25 cellular contexts compared by ENCODE assay signal in genomic region chr11:36550385-36551115, GRCh38. TPM values are rescaled to one million over a fixed set of nuclear protein-coding genes. Genes with fewer than 3 reads are reported as not detected.
A peak's percentile ranks its signal among the peaks of the same experiment; 100 is the strongest.
DNase-seq lines count a peak whose midpoint lies in the region; ATAC-seq, FAIRE-seq and TF ChIP-seq lines count a peak whose summit lies in the region.
"Had no signal": no experiment of that assay in that cellular context is flagged by ENCODE, and none has a peak within 500 bp of the region (broad histone marks: within the 10 kb centered on the region; RNA-seq: fewer than 3 reads in every experiment).

No MANE protein-coding gene starts in this region.

- peak overlapping the region in 5 of 8 donors; percentile 11 to 94 (median 63) for H3K27ac Mint-ChIP-seq in CD8-positive, alpha-beta memory T cell
- peak overlapping the region; percentile 30 to 56 for H3K27ac Mint-ChIP-seq in natural killer cell treated with Interleukin-12 subunit alpha and Interleukin-12 subunit beta and Interleukin-15 and Interleukin-18, amount 100 ng/mL, for 72 hours
- H3K27ac Mint-ChIP-seq: CD4-positive, CD25-positive, alpha-beta regulatory T cell; H9 had no signal

- H3K9ac ChIP-seq in K562 (ENCODE audit: insufficient read depth in 1 of 2, low read depth in 2 of 2, low read length in 2 of 2): no peak overlapping the region

- TF ChIP-seq CTCF in K562 (IDR thresholded peaks at IDR 0.05 in 2 of 3, conservative IDR thresholded peaks at IDR 0.05 in 1 of 3; ENCODE audit: insufficient read depth in 2 of 3, low read depth in 1 of 3, low read length in 3 of 3): no peak
- TF ChIP-seq CTCF in lower leg skin (IDR thresholded peaks at IDR 0.05): no peak

- peak overlapping the region in 3 of 7 donors; percentile 23 to 66 (median 50) for H3K4me3 Mint-ChIP-seq in CD8-positive, alpha-beta memory T cell
- H3K4me3 Mint-ChIP-seq in natural killer cell treated with Interleukin-12 subunit alpha and Interleukin-12 subunit beta and Interleukin-15 and Interleukin-18, amount 100 ng/mL, for 72 hours: peak overlapping the region; percentile 28
- H3K4me3 Mint-ChIP-seq: CD4-positive, CD25-positive, alpha-beta regulatory T cell; H9 had no signal

- peaks cover 0 to 23% (median 2%) of the 10 kb centered on the region in 3 donors for H3K36me3 Mint-ChIP-seq in CD8-positive, alpha-beta memory T cell
- H3K36me3 Mint-ChIP-seq in natural killer cell treated with Interleukin-12 subunit alpha and Interleukin-12 subunit beta and Interleukin-15 and Interleukin-18, amount 100 ng/mL, for 72 hours: peaks cover 6% of the 10 kb centered on the region
- H3K36me3 Mint-ChIP-seq: CD4-positive, CD25-positive, alpha-beta regulatory T cell had no signal

- no peak for TF ChIP-seq POLR2A in K562 (conservative IDR thresholded peaks at IDR 0.05)
- no peak for TF ChIP-seq POLR2A in lower leg skin (IDR thresholded peaks at IDR 0.05)

- TF ChIP-seq RAD21 in K562 (CRISPR knock-in tag; conservative IDR thresholded peaks at IDR 0.05 in 1 of 2, IDR thresholded peaks at IDR 0.05 in 1 of 2): no peak

- no peak for DNase-seq in CD8-positive, alpha-beta memory T cell
- DNase-seq in COLO829 (ENCODE audit: low spot score) (peak; percentile 33), K562 (ENCODE audit: extremely low read depth in 1 of 4, low spot score in 3 of 4) (no peak), lower leg skin (ENCODE audit: low spot score in 2 of 2) (no peak), caudate nucleus (lab: John Stamatoyannopoulos, UW) (no peak)
- no peak for DNase-seq in natural killer cell treated with Interleukin-12 subunit alpha and Interleukin-12 subunit beta and Interleukin-15 and Interleukin-18, amount 100 ng/mL, for 72 hours (ENCODE audit: low spot score)
- DNase-seq: ACHN; BE2C; C1 segment of cervical spinal cord; CD4-positive, CD25-positive, alpha-beta regulatory T cell; DMS153; DMS79; GDM1; GOT3; H9; IMR-90; KBM-7 had no signal

- ATAC-seq in K562 (no peak), HG03442 (IDR thresholded peaks at IDR 0.05; ENCODE audit: unreplicated experiment) (no peak), GM21367 (IDR thresholded peaks at IDR 0.05; ENCODE audit: unreplicated experiment) (no peak)
- no peak for ATAC-seq in natural killer cell treated with Interleukin-12 subunit alpha and Interleukin-12 subunit beta and Interleukin-15 and Interleukin-18, amount 100 ng/mL, for 72 hours

- in situ Hi-C loops in K562 (cut with MboI): no loop called here

- H3K27ac ChIP-seq in CD8-positive, alpha-beta memory T cell (ENCODE audit: low read depth, low read length): no peak overlapping the region
- H3K27ac ChIP-seq in K562 (ENCODE audit: extremely low read depth, low read depth, low read length): no peak overlapping the region
- H3K27ac ChIP-seq in caudate nucleus (ENCODE audit: low read depth, low read length): no peak overlapping the region
- H3K27ac ChIP-seq: HL-60 had no signal

- no peaks in the 10 kb centered on the region for H3K9me1 ChIP-seq in K562 (ENCODE audit: control insufficient read depth, insufficient read depth, low read length)

- no peak for FAIRE-seq in K562 (lab: Jason Lieb, UNC)
- FAIRE-seq: A204.1, GM12892, GM18507 had no signal

- peaks cover 10 to 15% of the 10 kb centered on the region in 2 donors for H3K27me3 Mint-ChIP-seq in CD8-positive, alpha-beta memory T cell
- H3K27me3 Mint-ChIP-seq in natural killer cell treated with Interleukin-12 subunit alpha and Interleukin-12 subunit beta and Interleukin-15 and Interleukin-18, amount 100 ng/mL, for 72 hours: peaks cover 0 to 6% of the 10 kb centered on the region in 2 donors

- no peak for TF ChIP-seq EP300 in K562 (IDR thresholded peaks at IDR 0.05; ENCODE audit: low read length)

- peaks cover 0 to 5% (median 0%) of the 10 kb centered on the region in 5 donors for H3K9me3 Mint-ChIP-seq in CD8-positive, alpha-beta memory T cell
- H3K9me3 Mint-ChIP-seq in natural killer cell treated with Interleukin-12 subunit alpha and Interleukin-12 subunit beta and Interleukin-15 and Interleukin-18, amount 100 ng/mL, for 72 hours: peaks cover 4% of the 10 kb centered on the region
- H3K9me3 Mint-ChIP-seq: H9 had no signal

- H4K20me1 ChIP-seq in K562 (replicated peaks; ENCODE audit: control insufficient read depth, insufficient read depth, low read length): no peaks in the 10 kb centered on the region

- intact Hi-C loops in K562 (cut with micrococcal nuclease): no loop called here
- intact Hi-C loops in lower leg skin (cut with DNase I; ENCODE audit: low total_unique reads): no loop called here

- no peaks in the 10 kb centered on the region for H3K36me3 ChIP-seq in CD8-positive, alpha-beta memory T cell (ENCODE audit: insufficient read depth, low read length)
- H3K36me3 ChIP-seq in K562 (ENCODE audit: control insufficient read depth, insufficient read depth, low read length): no peaks in the 10 kb centered on the region
- H3K36me3 ChIP-seq: BE2C had no signal

- H3K27me3 ChIP-seq in CD8-positive, alpha-beta memory T cell (ENCODE audit: insufficient read depth, low read length, poor library complexity, severe bottlenecking): no peaks in the 10 kb centered on the region
- no peaks in the 10 kb centered on the region for H3K27me3 ChIP-seq in K562 (ENCODE audit: control insufficient read depth in 2 of 2, insufficient read depth in 2 of 2, low read length in 2 of 2)
- H3K27me3 ChIP-seq: BE2C had no signal

- CTCF ChIA-PET in CD8-positive, alpha-beta memory T cell (lab: Charles Lee): interaction anchor here (1.0 to 1.3 kb wide), 2 partner anchors 13 to 40 kb away, joined by 3 to 6 read pairs; partner anchors contain the start of gene TRAF6
- CTCF ChIA-PET in K562 (lab: Yijun Ruan, JAX; ENCODE audit: low intra/inter-chr PET ratio): no interaction called here

- no peak overlapping the region for H3K4me3 ChIP-seq in CD8-positive, alpha-beta memory T cell (ENCODE audit: low read length)
- H3K4me3 ChIP-seq in K562: no peak overlapping the region
- no peak overlapping the region for H3K4me3 ChIP-seq in lower leg skin (ENCODE audit: low read depth, poor library complexity, severe bottlenecking)

- no peak overlapping the region for H2AFZ ChIP-seq in K562 (ENCODE audit: low read depth, low read length)

- no peaks in the 10 kb centered on the region for H3K4me1 ChIP-seq in CD8-positive, alpha-beta memory T cell (ENCODE audit: insufficient read depth, low read length)
- H3K4me1 ChIP-seq in K562 (replicated peaks in 1 of 2; ENCODE audit: control insufficient read depth in 2 of 2, insufficient read depth in 2 of 2, low read length in 2 of 2): no peaks in the 10 kb centered on the region
- H3K4me1 ChIP-seq: BE2C had no signal

- H3K9me3 ChIP-seq in CD8-positive, alpha-beta memory T cell (ENCODE audit: low read length): no peaks in the 10 kb centered on the region
- no peaks in the 10 kb centered on the region for H3K9me3 ChIP-seq in K562 (replicated peaks; ENCODE audit: control insufficient read depth, insufficient read depth, low read depth, low read length)
- H3K9me3 ChIP-seq: BE2C had no signal

- 0% methylated on average over 1 of the region's 1 CpG for WGBS in K562 (ENCODE audit: insufficient coverage, low coverage, missing lambda C conversion rate)
- WGBS in lower leg skin, 2 donors: 24 to 33% methylated on average over 1 of the region's 1 CpG

- BruUV-seq in K562 (replicated peaks; lab: Mats Ljungman, UMichigan): no TSS peak

- H3K4me1 Mint-ChIP-seq in CD8-positive, alpha-beta memory T cell: peaks cover 15 to 24% (median 23%) of the 10 kb centered on the region in 3 donors
- peaks cover 23% of the 10 kb centered on the region in 2 donors for H3K4me1 Mint-ChIP-seq in natural killer cell treated with Interleukin-12 subunit alpha and Interleukin-12 subunit beta and Interleukin-15 and Interleukin-18, amount 100 ng/mL, for 72 hours (ENCODE audit: low read depth in 2 of 2)
- H3K4me1 Mint-ChIP-seq: CD4-positive, CD25-positive, alpha-beta regulatory T cell; H9 had no signal

- no peak overlapping the region for H3K4me2 ChIP-seq in K562 (ENCODE audit: insufficient read depth, low read length)

- POLR2A ChIA-PET in CD8-positive, alpha-beta memory T cell (lab: Charles Lee): no interaction called here
- POLR2A ChIA-PET in K562 (lab: Yijun Ruan, JAX): no interaction called here

- no peaks in the 10 kb centered on the region for H3K79me2 ChIP-seq in K562 (ENCODE audit: control insufficient read depth, insufficient read depth, low read length)

RNA-seq across cellular contexts. Expression of gene RAG1, which starts 17.3 kb away (rescaled TPM):
- total RNA-seq in CD8-positive, alpha-beta memory T cell: under 1 TPM; 0.27 to 0.44 TPM
- 0.35 TPM for polyA plus RNA-seq in CD8-positive, alpha-beta memory T cell
- 1.8 and 6.2 TPM in 2 replicates for total RNA-seq in K562 (2011; cell fraction: chromatin; rRNA removed; ENCODE audit: low replicate concordance)
- 0.83 and 2.0 TPM in 2 replicates for total RNA-seq in K562 (2011; cell fraction: nucleolus; rRNA removed)
- 2.6 and 6.9 TPM in 2 replicates for total RNA-seq in K562 (2011; cell fraction: nucleoplasm; rRNA removed)
- total RNA-seq in K562 (2014; rRNA removed): 1.8 and 2.0 TPM in 2 replicates
- 2.5 and 2.8 TPM in 2 replicates for total RNA-seq in K562 (2014; rRNA removed; fragmentation: Illumina TruSeq; extraction: Trizol)
- 1.5 and 1.7 TPM in 2 replicates for total RNA-seq in K562 (2015; rRNA removed; fragmentation: Illumina TruSeq; extraction: Trizol)
- total RNA-seq in K562 (2021): 1.6 and 2.1 TPM in 2 replicates
- polyA plus RNA-seq in K562 (2011; rRNA removed): 0.93 and 1.7 TPM in 2 replicates
- 0.27 and 0.40 TPM in 2 replicates for polyA plus RNA-seq in K562 (2011; cell fraction: cytosol; rRNA removed)
- polyA plus RNA-seq in K562 (2011; cell fraction: nucleus; rRNA removed): 1.9 and 2.4 TPM in 2 replicates
- 1.7 and 2.8 TPM in 2 replicates for polyA plus RNA-seq in K562 (2012)
- polyA plus RNA-seq in K562 (2014; fragmentation: Illumina TruSeq; extraction: Trizol): 2.0 and 2.2 TPM in 2 replicates
- polyA plus RNA-seq in K562 (2014; fragmentation: Nextera tagmentation; extraction: Ambion mirVana): under 1 TPM; 0.49 to 0.89 TPM
- polyA plus RNA-seq in K562 (2014; rRNA removed): 1.4 and 1.5 TPM in 2 replicates
- polyA minus RNA-seq in K562 (2011; rRNA and poly(A)+ RNA removed): 1.3 and 1.9 TPM in 2 replicates
- polyA minus RNA-seq in K562 (2011; cell fraction: cytosol; rRNA and poly(A)+ RNA removed): 1.3 TPM in 2 replicates
- 1.1 and 1.2 TPM in 2 replicates for polyA minus RNA-seq in K562 (2011; cell fraction: nucleus; rRNA and poly(A)+ RNA removed)
- total RNA-seq in natural killer cell treated with Interleukin-12 subunit alpha and Interleukin-12 subunit beta and Interleukin-15 and Interleukin-18, amount 100 ng/mL, for 72 hours: under 1 TPM; 0.25 to 0.55 TPM
- total RNA-seq in lower leg skin: under 1 TPM in 3 of 4 donors, not detected in 1; 0.17 to 0.45 (median 0.39) TPM

RNA-seq across cellular contexts. Expression of gene TRAF6, which starts 40.5 kb away (rescaled TPM):
- 10 to 100 TPM; 14.4 to 16.6 TPM for total RNA-seq in CD8-positive, alpha-beta memory T cell
- 12.7 TPM for polyA plus RNA-seq in CD8-positive, alpha-beta memory T cell
- total RNA-seq in K562 (2011; cell fraction: chromatin; rRNA removed; ENCODE audit: low replicate concordance): 12.5 and 26.3 TPM in 2 replicates
- 6.8 and 9.1 TPM in 2 replicates for total RNA-seq in K562 (2011; cell fraction: nucleolus; rRNA removed)
- 14.2 and 23.3 TPM in 2 replicates for total RNA-seq in K562 (2011; cell fraction: nucleoplasm; rRNA removed)
- total RNA-seq in K562 (2014; rRNA removed) (5.0 and 6.4 TPM in 2 replicates), K562 (2014; rRNA removed; fragmentation: Illumina TruSeq; extraction: Trizol) (8.2 and 11.6 TPM in 2 replicates), K562 (2015; rRNA removed; fragmentation: Illumina TruSeq; extraction: Trizol) (8.0 and 8.3 TPM in 2 replicates), K562 (2021) (9.2 and 10.0 TPM in 2 replicates), lower leg skin (10 to 100 TPM; 10.7 to 16.0 (median 13.3) TPM)
- polyA plus RNA-seq in K562 (2011; rRNA removed) (10.6 and 13.1 TPM in 2 replicates), K562 (2014; fragmentation: Illumina TruSeq; extraction: Trizol) (8.4 and 9.3 TPM in 2 replicates), K562 (2014; fragmentation: Nextera tagmentation; extraction: Ambion mirVana) (1 to 10 TPM; 2.0 to 4.2 TPM), K562 (2014; rRNA removed) (4.4 and 5.4 TPM in 2 replicates)
- 5.3 and 7.6 TPM in 2 replicates for polyA plus RNA-seq in K562 (2011; cell fraction: cytosol; rRNA removed)
- 16.0 and 17.9 TPM in 2 replicates for polyA plus RNA-seq in K562 (2011; cell fraction: nucleus; rRNA removed)
- polyA plus RNA-seq in K562 (2012): 5.4 and 6.9 TPM in 2 replicates
- polyA minus RNA-seq in K562 (2011; rRNA and poly(A)+ RNA removed): 16.6 and 17.1 TPM in 2 replicates
- polyA minus RNA-seq in K562 (2011; cell fraction: cytosol; rRNA and poly(A)+ RNA removed): 7.3 and 10.0 TPM in 2 replicates
- polyA minus RNA-seq in K562 (2011; cell fraction: nucleus; rRNA and poly(A)+ RNA removed): 8.8 and 16.6 TPM in 2 replicates
- total RNA-seq in natural killer cell treated with Interleukin-12 subunit alpha and Interleukin-12 subunit beta and Interleukin-15 and Interleukin-18, amount 100 ng/mL, for 72 hours: 10 to 100 TPM; 15.3 to 25.3 TPM

RNA-seq across cellular contexts. Expression of gene IFTAP, which starts 43.8 kb away (rescaled TPM):
- 1 to 10 TPM; 5.7 to 6.0 TPM for total RNA-seq in CD8-positive, alpha-beta memory T cell
- polyA plus RNA-seq in CD8-positive, alpha-beta memory T cell: 4.1 TPM
- 0.32 and 3.1 TPM in 2 replicates for total RNA-seq in K562 (2011; cell fraction: chromatin; rRNA removed; ENCODE audit: low replicate concordance)
- total RNA-seq in K562 (2011; cell fraction: nucleolus; rRNA removed): 0.50 and 1.3 TPM in 2 replicates
- 2.7 and 3.0 TPM in 2 replicates for total RNA-seq in K562 (2011; cell fraction: nucleoplasm; rRNA removed)
- total RNA-seq in K562 (2014; rRNA removed) (10.4 and 10.7 TPM in 2 replicates), K562 (2014; rRNA removed; fragmentation: Illumina TruSeq; extraction: Trizol) (20.1 and 21.4 TPM in 2 replicates), K562 (2015; rRNA removed; fragmentation: Illumina TruSeq; extraction: Trizol) (15.0 and 17.0 TPM in 2 replicates), K562 (2021) (9.2 and 9.8 TPM in 2 replicates), lower leg skin (10 to 100 TPM in 2 of 4 donors, 1 to 10 TPM in 2; 4.0 to 13.8 (median 9.8) TPM)
- polyA plus RNA-seq in K562 (2011; rRNA removed) (4.4 and 12.2 TPM in 2 replicates), K562 (2014; fragmentation: Illumina TruSeq; extraction: Trizol) (20.6 and 30.0 TPM in 2 replicates), K562 (2014; fragmentation: Nextera tagmentation; extraction: Ambion mirVana) (10 to 100 TPM; 18.1 to 22.4 TPM), K562 (2014; rRNA removed) (17.0 and 23.1 TPM in 2 replicates)
- polyA plus RNA-seq in K562 (2011; cell fraction: cytosol; rRNA removed): 2.3 and 3.1 TPM in 2 replicates
- polyA plus RNA-seq in K562 (2011; cell fraction: nucleus; rRNA removed): 1.2 and 1.3 TPM in 2 replicates
- 19.5 and 26.7 TPM in 2 replicates for polyA plus RNA-seq in K562 (2012)
- 3.6 and 5.0 TPM in 2 replicates for polyA minus RNA-seq in K562 (2011; rRNA and poly(A)+ RNA removed)
- 1.7 TPM in 1 of 2 replicates, not detected in the other for polyA minus RNA-seq in K562 (2011; cell fraction: cytosol; rRNA and poly(A)+ RNA removed)
- 2.1 and 3.4 TPM in 2 replicates for polyA minus RNA-seq in K562 (2011; cell fraction: nucleus; rRNA and poly(A)+ RNA removed)
- total RNA-seq in natural killer cell treated with Interleukin-12 subunit alpha and Interleukin-12 subunit beta and Interleukin-15 and Interleukin-18, amount 100 ng/mL, for 72 hours: 1 to 10 TPM in 1 of 2 donors, under 1 TPM in 1; 0.89 to 2.2 TPM
- total RNA-seq: CD4-positive, CD25-positive, alpha-beta regulatory T cell had no signal

RNA-seq across cellular contexts. Expression of gene RAG2, which starts 47.5 kb away (rescaled TPM):
- not detected for total RNA-seq in CD8-positive, alpha-beta memory T cell
- not detected for polyA plus RNA-seq in CD8-positive, alpha-beta memory T cell
- total RNA-seq in K562 (2011; cell fraction: chromatin; rRNA removed; ENCODE audit: low replicate concordance): not detected in 2 replicates
- total RNA-seq in K562 (2011; cell fraction: nucleolus; rRNA removed): not detected in 2 replicates
- total RNA-seq in K562 (2011; cell fraction: nucleoplasm; rRNA removed): not detected in 2 replicates
- total RNA-seq in K562 (2014; rRNA removed) (0.04 and 2.7 TPM in 2 replicates), K562 (2014; rRNA removed; fragmentation: Illumina TruSeq; extraction: Trizol) (0.07 and 0.16 TPM in 2 replicates), K562 (2015; rRNA removed; fragmentation: Illumina TruSeq; extraction: Trizol) (0.53 and 0.72 TPM in 2 replicates), K562 (2021) (not detected in 2 replicates), lower leg skin (not detected)
- polyA plus RNA-seq in K562 (2011; rRNA removed) (not detected in 2 replicates), K562 (2014; fragmentation: Illumina TruSeq; extraction: Trizol) (0.06 and 0.08 TPM in 2 replicates), K562 (2014; fragmentation: Nextera tagmentation; extraction: Ambion mirVana) (under 1 TPM; 0.24 to 0.28 TPM), K562 (2014; rRNA removed) (0.89 TPM in 1 of 2 replicates, not detected in the other)
- polyA plus RNA-seq in K562 (2011; cell fraction: cytosol; rRNA removed): not detected in 2 replicates
- polyA plus RNA-seq in K562 (2011; cell fraction: nucleus; rRNA removed): not detected in 2 replicates
- 0.34 and 0.42 TPM in 2 replicates for polyA plus RNA-seq in K562 (2012)
- polyA minus RNA-seq in K562 (2011; rRNA and poly(A)+ RNA removed): not detected in 2 replicates
- not detected in 2 replicates for polyA minus RNA-seq in K562 (2011; cell fraction: cytosol; rRNA and poly(A)+ RNA removed)
- not detected in 2 replicates for polyA minus RNA-seq in K562 (2011; cell fraction: nucleus; rRNA and poly(A)+ RNA removed)
- total RNA-seq in natural killer cell treated with Interleukin-12 subunit alpha and Interleukin-12 subunit beta and Interleukin-15 and Interleukin-18, amount 100 ng/mL, for 72 hours: not detected
- total RNA-seq: CD4-positive, CD25-positive, alpha-beta regulatory T cell; Daoy; H9; HT1080; IMR-90 had no signal
- polyA plus RNA-seq: CD4-positive, CD25-positive, alpha-beta regulatory T cell; IMR-90 had no signal
